Comparison of ENCODE assay signal across 33 cellular contexts in genomic region chr17:35843698-35844097, GRCh38. TPM values are rescaled to one million over a fixed set of nuclear protein-coding genes. Genes with fewer than 3 reads are reported as not detected.
"Had no signal": no experiment of that assay in that cellular context is flagged by ENCODE, and none has a peak within 500 bp of the region (broad histone marks: within the 10 kb centered on the region; RNA-seq: fewer than 3 reads in every experiment).

No MANE protein-coding gene starts in this region.

- H3K27ac ChIP-seq: ascending aorta, cardiac muscle cell, coronary artery, gastroesophageal sphincter, heart left ventricle, left lung, lower lobe of right lung, pancreas, psoas muscle, tibial nerve had no signal

- H3K27ac Mint-ChIP-seq: activated CD8-positive, alpha-beta memory T cell treated with anti-CD3 and anti-CD28 coated beads, Interleukin-2, amount 10 ng/mL, durations not matched to agents 7 days and 5 days; activated CD8-positive, alpha-beta T cell treated with anti-CD3 and anti-CD28 coated beads, Interleukin-2, amount 10 ng/mL, durations not matched to agents 7 days and 5 days; activated naive CD8-positive, alpha-beta T cell treated with anti-CD3 and anti-CD28 coated beads for 36 hours; activated T-helper 2 cell treated with anti-CD3 and anti-CD28 coated beads, Interferon-gamma antibody, Interleukin-2, Interleukin-4, amounts not matched to agents 10 μg/mL and 5 μg/mL and 100 μg/mL, durations not matched to agents 14 hours and 24 hours and 36 hours; nephron; stimulated activated naive B cell treated with anti-CD40 and anti-IgM and Interleukin-4, amounts not matched to agents 10 μg/mL and 1 μg/mL and 100 μg/mL, for 72 hours; T-helper 2 cell treated with Interferon-gamma antibody and Interleukin-4, amounts not matched to agents 5 μg/mL and 100 μg/mL, for 36 hours had no signal

- DNase-seq: activated CD4-positive, alpha-beta T cell treated with anti-CD3 and anti-CD28 coated beads for 36 hours; activated CD4-positive, CD25-positive, alpha-beta regulatory T cell; activated CD8-positive, alpha-beta memory T cell treated with anti-CD3 and anti-CD28 coated beads, Interleukin-2, amount 10 ng/mL, durations not matched to agents 7 days and 5 days; activated CD8-positive, alpha-beta T cell treated with anti-CD3 and anti-CD28 coated beads, Interleukin-2, amount 10 ng/mL, durations not matched to agents 7 days and 5 days; activated naive CD8-positive, alpha-beta T cell treated with anti-CD3 and anti-CD28 coated beads for 36 hours; activated T-cell treated with anti-CD3 and anti-CD28 coated beads for 4 hours; dorsolateral prefrontal cortex; effector memory CD4-positive, alpha-beta T cell; erythroblast; heart left ventricle; left lung; lower lobe of right lung; mesenchymal stem cell; pancreas; psoas muscle; stimulated activated CD4-positive, alpha-beta T cell treated with anti-CD3 and anti-CD28 coated beads, Interleukin-1b, Interleukin-23, amount 100 ng/mL, for 48 hours; stimulated activated CD4-positive, alpha-beta T cell treated with anti-CD3 and anti-CD28 coated beads, Interleukin-4, amount 100 ng/mL, for 4 hours; stimulated activated CD8-positive, alpha-beta memory T cell treated with anti-CD3 and anti-CD28 coated beads, Interleukin-4, amount 100 ng/mL, for 48 hours; stimulated activated naive B cell treated with anti-CD40 and anti-IgM and Interleukin-4, amounts not matched to agents 10 μg/mL and 1 μg/mL and 100 μg/mL, for 72 hours; T-helper 1 cell had no signal

- H3K4me3 Mint-ChIP-seq: activated CD4-positive, alpha-beta T cell treated with anti-CD3 and anti-CD28 coated beads for 36 hours; activated CD8-positive, alpha-beta memory T cell treated with anti-CD3 and anti-CD28 coated beads, Interleukin-2, amount 10 ng/mL, durations not matched to agents 7 days and 5 days; activated CD8-positive, alpha-beta T cell treated with anti-CD3 and anti-CD28 coated beads, Interleukin-2, amount 10 ng/mL, durations not matched to agents 7 days and 5 days; activated naive CD8-positive, alpha-beta T cell treated with anti-CD3 and anti-CD28 coated beads for 36 hours; brain; nephron; stimulated activated naive B cell treated with anti-CD40 and anti-IgM and Interleukin-4, amounts not matched to agents 10 μg/mL and 1 μg/mL and 100 μg/mL, for 72 hours; T-helper 2 cell treated with Interferon-gamma antibody and Interleukin-4, amounts not matched to agents 5 μg/mL and 100 μg/mL, for 36 hours had no signal

- H3K9me3 ChIP-seq: ascending aorta, gastroesophageal sphincter, heart left ventricle, left lung, lower lobe of right lung, pancreas, psoas muscle, tibial nerve had no signal

- H3K4me1 Mint-ChIP-seq: brain; nephron; stimulated activated naive B cell treated with anti-CD40 and anti-IgM and Interleukin-4, amounts not matched to agents 10 μg/mL and 1 μg/mL and 100 μg/mL, for 72 hours had no signal

- H3K9me3 Mint-ChIP-seq: activated naive CD8-positive, alpha-beta T cell treated with anti-CD3 and anti-CD28 coated beads for 36 hours; activated T-helper 2 cell treated with anti-CD3 and anti-CD28 coated beads, Interferon-gamma antibody, Interleukin-2, Interleukin-4, amounts not matched to agents 10 μg/mL and 5 μg/mL and 100 μg/mL, durations not matched to agents 14 hours and 24 hours and 36 hours; brain; nephron; stimulated activated naive B cell treated with anti-CD40 and anti-IgM and Interleukin-4, amounts not matched to agents 10 μg/mL and 1 μg/mL and 100 μg/mL, for 72 hours; T-helper 2 cell treated with Interferon-gamma antibody and Interleukin-4, amounts not matched to agents 5 μg/mL and 100 μg/mL, for 36 hours had no signal

- ATAC-seq: activated CD4-positive, alpha-beta T cell treated with anti-CD3 and anti-CD28 coated beads for 36 hours; activated CD8-positive, alpha-beta memory T cell treated with anti-CD3 and anti-CD28 coated beads, Interleukin-2, amount 10 ng/mL, durations not matched to agents 7 days and 5 days; activated CD8-positive, alpha-beta T cell treated with anti-CD3 and anti-CD28 coated beads, Interleukin-2, amount 10 ng/mL, durations not matched to agents 7 days and 5 days; gastroesophageal sphincter; left lung; lower lobe of right lung; pancreas; psoas muscle; stimulated activated naive B cell treated with anti-CD40 and anti-IgM and Interleukin-4, amounts not matched to agents 10 μg/mL and 1 μg/mL and 100 μg/mL, for 72 hours had no signal

- H3K27me3 ChIP-seq: ascending aorta, cardiac muscle cell, dorsolateral prefrontal cortex, gastroesophageal sphincter, heart left ventricle, left lung, pancreas, tibial nerve had no signal

- H3K27me3 Mint-ChIP-seq: activated CD4-positive, alpha-beta T cell treated with anti-CD3 and anti-CD28 coated beads for 36 hours; activated CD8-positive, alpha-beta memory T cell treated with anti-CD3 and anti-CD28 coated beads, Interleukin-2, amount 10 ng/mL, durations not matched to agents 7 days and 5 days; activated naive CD8-positive, alpha-beta T cell treated with anti-CD3 and anti-CD28 coated beads for 36 hours; brain; stimulated activated naive B cell treated with anti-CD40 and anti-IgM and Interleukin-4, amounts not matched to agents 10 μg/mL and 1 μg/mL and 100 μg/mL, for 72 hours had no signal

RNA-seq across cellular contexts. Expression of gene HEATR9, which starts 25.0 kb away (rescaled TPM):
- total RNA-seq: ascending aorta, cardiac muscle cell, cerebellum, pancreas, psoas muscle, SK-MEL-5, smooth muscle cell, temporal lobe, tibial nerve had no signal

RNA-seq across cellular contexts. Expression of gene CCL5, which starts 36.5 kb away (rescaled TPM):
- total RNA-seq: cardiac muscle cell, temporal lobe had no signal

RNA-seq across cellular contexts. Expression of gene MMP28, which starts 48.3 kb away (rescaled TPM):
- total RNA-seq: activated CD8-positive, alpha-beta memory T cell treated with anti-CD3 and anti-CD28 coated beads, Interleukin-2, amount 10 ng/mL, durations not matched to agents 7 days and 5 days; activated CD8-positive, alpha-beta T cell treated with anti-CD3 and anti-CD28 coated beads, Interleukin-2, amount 10 ng/mL, durations not matched to agents 7 days and 5 days; activated T-helper 2 cell treated with anti-CD3 and anti-CD28 coated beads, Interferon-gamma antibody, Interleukin-2, Interleukin-4, amounts not matched to agents 10 μg/mL and 5 μg/mL and 100 μg/mL, durations not matched to agents 14 hours and 24 hours and 36 hours; cardiac muscle cell; SK-MEL-5 had no signal
